In genomic region chr6:129617986-129618385, GRCh38 we compare ENCODE assay signal across 1 cellular context.
TF ChIP-seq lines count a peak whose summit lies in the region.

No MANE protein-coding gene starts in this region.

TF ChIP-seq in SK-N-SH, 30 proteins besides CTCF, POLR2A, EP300 and RAD21 (continued from another document):
- TF ChIP-seq ZBTB33 (IDR thresholded peaks at IDR 0.05; ENCODE audit: borderline replicate concordance, low read depth) = no peak
